ENCODE assay signal across 9 cellular contexts in genomic region chr13:24625870-24626419, GRCh38. TPM values are rescaled to one million over a fixed set of nuclear protein-coding genes. Genes with fewer than 3 reads are reported as not detected.
DNase-seq lines count a peak whose midpoint lies in the region; ATAC-seq lines count a peak whose summit lies in the region.
"Had no signal": no experiment of that assay in that cellular context is flagged by ENCODE, and none has a peak within 500 bp of the region (broad histone marks: within the 10 kb centered on the region; RNA-seq: fewer than 3 reads in every experiment).

No MANE protein-coding gene starts in this region.

- peaks cover 60% of the 10 kb centered on the region for H3K4me1 Mint-ChIP-seq in stimulated activated effector memory CD8-positive, alpha-beta T cell treated with anti-CD3 and anti-CD28 coated beads, Interleukin-12 subunit alpha, Interleukin-12 subunit beta, amount 100 ng/mL, for 72 hours

- DNase-seq in activated CD8-positive, alpha-beta memory T cell treated with anti-CD3 and anti-CD28 coated beads for 24 hours: peak; percentile 61
- DNase-seq in activated CD8-positive, alpha-beta memory T cell treated with anti-CD3 and anti-CD28 coated beads, Interleukin-2, amount 50 U/mL, for 4 hours: no peak
- DNase-seq in activated naive CD4-positive, alpha-beta T cell treated with anti-CD3 and anti-CD28 coated beads, Interleukin-2, amount 50 U/mL, for 72 hours (ENCODE audit: low spot score in 2 of 2): no peak
- DNase-seq in stimulated activated effector memory CD8-positive, alpha-beta T cell treated with anti-CD3 and anti-CD28 coated beads, Interleukin-12 subunit alpha, Interleukin-12 subunit beta, amount 100 ng/mL, for 72 hours (ENCODE audit: low spot score in 2 of 2): peak in 1 of 2 donors; percentile 62
- DNase-seq in NCI-H1048 (lab: John Stamatoyannopoulos, UW): no peak
- DNase-seq: NCI-H446 treated with DMSO at 0.1 percent for 48 hours had no signal

- peak overlapping the region; percentile 20 for H3K4me3 Mint-ChIP-seq in stimulated activated effector memory CD8-positive, alpha-beta T cell treated with anti-CD3 and anti-CD28 coated beads, Interleukin-12 subunit alpha, Interleukin-12 subunit beta, amount 100 ng/mL, for 72 hours

- H3K27ac Mint-ChIP-seq in activated naive CD4-positive, alpha-beta T cell treated with anti-CD3 and anti-CD28 coated beads, Interleukin-2, amount 50 U/mL, for 72 hours: peak overlapping the region; percentile 62 to 66
- H3K27ac Mint-ChIP-seq in stimulated activated effector memory CD8-positive, alpha-beta T cell treated with anti-CD3 and anti-CD28 coated beads, Interleukin-12 subunit alpha, Interleukin-12 subunit beta, amount 100 ng/mL, for 72 hours: peak overlapping the region; percentile 89

- peaks cover 0 to 14% of the 10 kb centered on the region in 2 donors for H3K36me3 Mint-ChIP-seq in activated naive CD4-positive, alpha-beta T cell treated with anti-CD3 and anti-CD28 coated beads, Interleukin-2, amount 50 U/mL, for 72 hours
- H3K36me3 Mint-ChIP-seq in stimulated activated effector memory CD8-positive, alpha-beta T cell treated with anti-CD3 and anti-CD28 coated beads, Interleukin-12 subunit alpha, Interleukin-12 subunit beta, amount 100 ng/mL, for 72 hours: no peaks in the 10 kb centered on the region

- peak; percentile 73 for ATAC-seq in HG03025 (IDR thresholded peaks at IDR 0.05; ENCODE audit: low FRiP score, unreplicated experiment)
- ATAC-seq in activated naive CD4-positive, alpha-beta T cell treated with anti-CD3 and anti-CD28 coated beads, Interleukin-2, amount 50 U/mL, for 72 hours: peak; percentile 62 to 81
- ATAC-seq in stimulated activated effector memory CD8-positive, alpha-beta T cell treated with anti-CD3 and anti-CD28 coated beads, Interleukin-12 subunit alpha, Interleukin-12 subunit beta, amount 100 ng/mL, for 72 hours: peak; percentile 85
- no peak for ATAC-seq in GM21526 (IDR thresholded peaks at IDR 0.05; ENCODE audit: low FRiP score, unreplicated experiment)
- ATAC-seq in HG02623 (IDR thresholded peaks at IDR 0.05; ENCODE audit: unreplicated experiment): no peak

- H3K9me3 Mint-ChIP-seq in activated naive CD4-positive, alpha-beta T cell treated with anti-CD3 and anti-CD28 coated beads, Interleukin-2, amount 50 U/mL, for 72 hours: peaks cover 0 to 9% of the 10 kb centered on the region in 2 donors
- H3K9me3 Mint-ChIP-seq in stimulated activated effector memory CD8-positive, alpha-beta T cell treated with anti-CD3 and anti-CD28 coated beads, Interleukin-12 subunit alpha, Interleukin-12 subunit beta, amount 100 ng/mL, for 72 hours: no peaks in the 10 kb centered on the region

RNA-seq across cellular contexts. Expression of gene ATP12A, which starts 54.3 kb away (rescaled TPM):
- under 1 TPM in 1 of 2 donors, not detected in 1; 0.12 TPM for total RNA-seq in activated naive CD4-positive, alpha-beta T cell treated with anti-CD3 and anti-CD28 coated beads, Interleukin-2, amount 50 U/mL, for 72 hours

Comparison
In these comparisons a context has a peak if more than half of its experiments do, and no peak if none do; other contexts are left out.
1. ATAC-seq: peak in HG03025 (single experiment), activated naive CD4-positive, alpha-beta T cell treated with anti-CD3 and anti-CD28 coated beads, Interleukin-2, amount 50 U/mL, for 72 hours (2 of 2) and stimulated activated effector memory CD8-positive, alpha-beta T cell treated with anti-CD3 and anti-CD28 coated beads, Interleukin-12 subunit alpha, Interleukin-12 subunit beta, amount 100 ng/mL, for 72 hours (single experiment); none in GM21526 (single experiment) and HG02623 (single experiment).